Comparison of ENCODE assay signal across 9 cellular contexts in the genomic region with DNA sequence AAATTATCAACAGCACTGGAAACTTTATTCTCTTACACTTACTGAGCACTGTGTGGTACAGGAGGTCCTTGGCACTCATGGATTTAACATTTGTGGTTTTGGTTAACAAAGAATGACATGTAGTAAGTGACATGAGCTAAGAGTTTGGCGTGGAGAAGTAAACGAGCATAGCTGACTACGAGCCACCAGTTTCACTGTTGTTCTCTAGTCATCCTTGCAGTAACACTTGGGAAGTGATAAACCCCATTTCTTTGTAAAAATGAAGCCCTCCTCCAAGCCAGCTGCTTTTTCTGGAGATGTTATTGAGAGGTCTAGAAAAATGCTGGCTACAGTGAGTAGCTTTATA. TPM values are rescaled to one million over a fixed set of nuclear protein-coding genes. Genes with fewer than 3 reads are reported as not detected.
A peak's percentile ranks its signal among the peaks of the same experiment; 100 is the strongest.
DNase-seq lines count a peak whose midpoint lies in the region.
"Had no signal": no experiment of that assay in that cellular context is flagged by ENCODE, and none has a peak within 500 bp of the region (broad histone marks: within the 10 kb centered on the region; RNA-seq: fewer than 3 reads in every experiment).

No MANE protein-coding gene starts in this region.

- peak; percentile 23 for DNase-seq in GM03348 (ENCODE audit: low spot score)
- DNase-seq in HCEC 1CT = peak; percentile 32
- peak; percentile 60 to 89 for DNase-seq in SJSA1 (ENCODE audit: low read depth in 1 of 2, low spot score in 2 of 2)
- no peak for DNase-seq in CD4-positive, alpha-beta memory T cell
- no peak for DNase-seq in D341Med (ENCODE audit: low spot score)
- no peak for DNase-seq in dermis blood vessel endothelial cell
- DNase-seq in 8988T = no peak

- H3K9me3 Mint-ChIP-seq in CD4-positive, alpha-beta memory T cell = peaks cover 0 to 1% (median 0%) of the 10 kb centered on the region in 8 donors

- CTCF ChIA-PET in CD4-positive, alpha-beta memory T cell (lab: Charles Lee; ENCODE audit: partially characterized antibody) = interaction anchor here (1.2 to 3.3 kb wide), 4 partner anchors 9 to 501 kb away, joined by 4 to 20 read pairs (median 10); no protein-coding TSS in a partner anchor

- POLR2A ChIA-PET in CD4-positive, alpha-beta memory T cell (lab: Charles Lee; ENCODE audit: partially characterized antibody) = interaction anchor here (1.9 kb wide), 1 partner anchor 13 kb away, joined by 8 read pairs; no protein-coding TSS in a partner anchor

- H3K4me3 ChIP-seq in SJSA1 (peak overlapping the region; percentile 3), muscle layer of duodenum (ENCODE audit: low read depth in 1 of 2, low read length in 2 of 2) (no peak overlapping the region)
- no peak overlapping the region for H3K4me3 ChIP-seq in CD4-positive, alpha-beta memory T cell (ENCODE audit: low read length in 2 of 2)
- H3K4me3 ChIP-seq: tibial artery had no signal

- H3K27ac Mint-ChIP-seq in CD4-positive, alpha-beta memory T cell = no peak overlapping the region

- H3K4me1 Mint-ChIP-seq in CD4-positive, alpha-beta memory T cell = peaks cover 10 to 17% (median 14%) of the 10 kb centered on the region in 4 donors

- H3K27me3 ChIP-seq in SJSA1 (replicated peaks) = no peaks in the 10 kb centered on the region
- no peaks in the 10 kb centered on the region for H3K27me3 ChIP-seq in muscle layer of duodenum (ENCODE audit: low read depth, low read length)
- peaks cover 28% of the 10 kb centered on the region for H3K27me3 ChIP-seq in CD4-positive, alpha-beta memory T cell (ENCODE audit: insufficient read depth, low read length)
- H3K27me3 ChIP-seq: tibial artery had no signal

- H3K4me3 Mint-ChIP-seq in CD4-positive, alpha-beta memory T cell = peak overlapping the region in 1 of 8 donors; percentile 4

- no peaks in the 10 kb centered on the region for H3K9me3 ChIP-seq in SJSA1 (replicated peaks)
- H3K9me3 ChIP-seq in muscle layer of duodenum (ENCODE audit: control insufficient read depth in 1 of 2, low read length in 2 of 2) = no peaks in the 10 kb centered on the region
- no peaks in the 10 kb centered on the region for H3K9me3 ChIP-seq in CD4-positive, alpha-beta memory T cell (ENCODE audit: control insufficient read depth in 1 of 2, low read length in 2 of 2)
- H3K9me3 ChIP-seq: tibial artery had no signal

- H3K36me3 ChIP-seq in SJSA1 (no peaks in the 10 kb centered on the region), muscle layer of duodenum (ENCODE audit: control insufficient read depth in 1 of 2, insufficient read depth in 2 of 2, low read length in 2 of 2) (no peaks in the 10 kb centered on the region)
- no peaks in the 10 kb centered on the region for H3K36me3 ChIP-seq in CD4-positive, alpha-beta memory T cell (ENCODE audit: insufficient read depth, low read length)
- H3K36me3 ChIP-seq: tibial artery had no signal

- peaks cover 28 to 32% of the 10 kb centered on the region in 2 donors for H3K27me3 Mint-ChIP-seq in CD4-positive, alpha-beta memory T cell

- no peaks in the 10 kb centered on the region for H3K36me3 Mint-ChIP-seq in CD4-positive, alpha-beta memory T cell

- intact Hi-C loops in CD4-positive, alpha-beta memory T cell (cut with micrococcal nuclease) = no loop called here

- H3K27ac ChIP-seq in SJSA1 (peak overlapping the region; percentile 88), muscle layer of duodenum (ENCODE audit: low read length) (peak overlapping the region; percentile 21)
- H3K27ac ChIP-seq in CD4-positive, alpha-beta memory T cell (ENCODE audit: low read depth, low read length) = no peak overlapping the region
- H3K27ac ChIP-seq: tibial artery had no signal

- peaks cover 32% of the 10 kb centered on the region for H3K4me1 ChIP-seq in SJSA1 (replicated peaks)
- H3K4me1 ChIP-seq in muscle layer of duodenum (ENCODE audit: control insufficient read depth in 1 of 2, insufficient read depth in 2 of 2, low read length in 2 of 2) = no peaks in the 10 kb centered on the region
- peaks cover 20% of the 10 kb centered on the region for H3K4me1 ChIP-seq in CD4-positive, alpha-beta memory T cell (ENCODE audit: insufficient read depth, low read length)
- H3K4me1 ChIP-seq: tibial artery had no signal

RNA-seq across cellular contexts. Expression of a gene that starts 32.7 kb away (rescaled TPM):
- total RNA-seq in SJSA1 (2014; rRNA removed; shearing (Covaris generic)) = 7.1 and 10.8 TPM in 2 replicates
- total RNA-seq in CD4-positive, alpha-beta memory T cell = 1 to 10 TPM; 1.2 to 1.4 TPM
- polyA plus RNA-seq in CD4-positive, alpha-beta memory T cell = 1 to 10 TPM in 1 of 2 donors, under 1 TPM in 1; 0.23 to 1.3 TPM
- total RNA-seq in dermis blood vessel endothelial cell = 4.0 and 7.8 TPM in 2 replicates

RNA-seq across cellular contexts. Expression of a gene that starts 52.5 kb away (rescaled TPM):
- 77.3 and 78.9 TPM in 2 replicates for total RNA-seq in SJSA1 (2014; rRNA removed; shearing (Covaris generic))
- total RNA-seq in CD4-positive, alpha-beta memory T cell = 10 to 100 TPM; 34.6 to 37.7 TPM
- 10 to 100 TPM; 20.4 to 22.5 TPM for polyA plus RNA-seq in CD4-positive, alpha-beta memory T cell
- 76.5 and 77.1 TPM in 2 replicates for total RNA-seq in dermis blood vessel endothelial cell

Comparison
In these comparisons a context has a peak if more than half of its experiments do, and no peak if none do; other contexts are left out.
1. DNase-seq: peak in GM03348 (single experiment), HCEC 1CT (single experiment) and SJSA1 (2 of 2); none in CD4-positive, alpha-beta memory T cell (0 of 5), D341Med (single experiment), dermis blood vessel endothelial cell (single experiment) and 8988T (single experiment).